Comparison of ENCODE assay signal across 10 cellular contexts in genomic region chr11:34242037-34242625, GRCh38.
DNase-seq lines count a peak whose midpoint lies in the region; ATAC-seq and TF ChIP-seq lines count a peak whose summit lies in the region.
"Had no signal": no experiment of that assay in that cellular context is flagged by ENCODE, and none has a peak within 500 bp of the region (broad histone marks: within the 10 kb centered on the region; RNA-seq: fewer than 3 reads in every experiment).

No MANE protein-coding gene starts in this region.

- peak overlapping the region; percentile 73 for H3K27ac Mint-ChIP-seq in progenitor cell of endocrine pancreas

- TF ChIP-seq CTCF in GM12865 (IDR thresholded peaks at IDR 0.05; ENCODE audit: insufficient read depth, low read depth, low read length, missing control alignments) = no peak
- TF ChIP-seq CTCF in cardiac fibroblast (IDR thresholded peaks at IDR 0.05; ENCODE audit: low read depth, low read length) = no peak
- TF ChIP-seq CTCF in progenitor cell of endocrine pancreas (IDR thresholded peaks at IDR 0.05; ENCODE audit: unreplicated experiment) = no peak

- no peak overlapping the region for H3K4me3 Mint-ChIP-seq in progenitor cell of endocrine pancreas (ENCODE audit: low read depth)

- no peak overlapping the region for H3K4me3 ChIP-seq in GM12865 (ENCODE audit: low read depth, low read length)
- H3K4me3 ChIP-seq in cardiac fibroblast (replicated peaks in 1 of 2; ENCODE audit: low read depth in 2 of 2, low read length in 2 of 2) = no peak overlapping the region

- ATAC-seq in left lobe of liver = no peak

- no peaks in the 10 kb centered on the region for H3K9me3 Mint-ChIP-seq in progenitor cell of endocrine pancreas (ENCODE audit: low read depth)

- H3K36me3 Mint-ChIP-seq in progenitor cell of endocrine pancreas (ENCODE audit: insufficient read depth) = no peaks in the 10 kb centered on the region

- peak; percentile 49 for DNase-seq in GM12865 (ENCODE audit: low read depth)
- peak in 74 of 76 experiments; percentile 24 to 96 (median 87) for DNase-seq in HUDEP-2 (lab: John Stamatoyannopoulos, UW; ENCODE audit: unreplicated experiment in 76 of 76)
- peak; percentile 23 to 56 for DNase-seq in cardiac fibroblast (ENCODE audit: low read depth in 2 of 2)
- no peak for DNase-seq in progenitor cell of endocrine pancreas (ENCODE audit: low spot score, unreplicated experiment)
- DNase-seq in iPS-NIHi7 (ENCODE audit: extremely low spot score) = no peak
- DNase-seq in GM19238 (ENCODE audit: insufficient read length, low spot score) = no peak
- no peak for DNase-seq in left lobe of liver (ENCODE audit: low spot score)
- DNase-seq: Karpas-422, NCI-H774, T-helper 9 cell had no signal

- peaks cover 50% of the 10 kb centered on the region for H3K4me1 Mint-ChIP-seq in progenitor cell of endocrine pancreas (ENCODE audit: low read depth)

- peaks cover 11% of the 10 kb centered on the region for H3K27me3 Mint-ChIP-seq in progenitor cell of endocrine pancreas

Comparison
In these comparisons a context has a peak if more than half of its experiments do, and no peak if none do; other contexts are left out.
1. DNase-seq: peak in GM12865 (single experiment), HUDEP-2 (74 of 76) and cardiac fibroblast (2 of 2); none in progenitor cell of endocrine pancreas (single experiment), iPS-NIHi7 (single experiment), GM19238 (single experiment) and left lobe of liver (single experiment).